In the genomic region with DNA sequence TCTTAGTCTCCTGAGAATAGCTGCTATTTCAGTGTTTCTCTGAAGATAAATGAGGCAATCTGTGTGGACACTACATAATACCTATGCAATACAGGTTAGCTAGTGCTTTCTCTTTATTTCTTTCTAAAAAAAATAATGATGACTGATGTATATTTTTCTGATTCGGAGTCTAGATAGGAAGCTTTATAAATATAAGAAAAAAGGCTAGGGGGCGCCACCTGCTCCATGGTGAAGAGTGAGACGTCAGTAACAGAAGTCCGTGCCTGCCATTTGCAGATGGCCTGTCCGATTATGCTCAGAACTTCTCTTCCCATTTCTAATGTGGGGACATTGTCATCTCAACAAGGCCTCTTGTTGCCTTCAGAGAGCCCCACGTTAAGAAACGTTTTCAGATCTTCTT, we compare ENCODE assay signal across 9 cellular contexts. TPM values are rescaled to one million over a fixed set of nuclear protein-coding genes. Genes with fewer than 3 reads are reported as not detected.
DNase-seq lines count a peak whose midpoint lies in the region; ATAC-seq and TF ChIP-seq lines count a peak whose summit lies in the region.
"Had no signal": no experiment of that assay in that cellular context is flagged by ENCODE, and none has a peak within 500 bp of the region (broad histone marks: within the 10 kb centered on the region; RNA-seq: fewer than 3 reads in every experiment).

No MANE protein-coding gene starts in this region.

- intact Hi-C loops in left ventricle myocardium inferior (cut with micrococcal nuclease) = loop anchor here (10.0 kb wide), 1 partner anchor 294 kb away; no protein-coding TSS in a partner anchor
- intact Hi-C loops in left cardiac atrium (cut with DNase I) = no loop called here
- intact Hi-C loops in dorsolateral prefrontal cortex (cut with DNase I) = loop anchor here (5.0 to 10.0 kb wide), 2 partner anchors 236 to 304 kb away; no protein-coding TSS in a partner anchor
- intact Hi-C loops in testis (cut with DNase I; ENCODE audit: low total_unique reads) = no loop called here

- ATAC-seq in left cardiac atrium (no peak), GM21576 (IDR thresholded peaks at IDR 0.05; ENCODE audit: unreplicated experiment) (no peak)

- no peak for TF ChIP-seq POLR2A in testis (IDR thresholded peaks at IDR 0.05)

- no peak for DNase-seq in left ventricle myocardium inferior
- no peak for DNase-seq in left cardiac atrium
- peak; percentile 26 for DNase-seq in NCI-H510A (lab: John Stamatoyannopoulos, UW)
- peak in 2 of 10 donors; percentile 16 for DNase-seq in dorsolateral prefrontal cortex
- peak; percentile 42 for DNase-seq in testis
- no peak for DNase-seq in GM19240 (ENCODE audit: insufficient read length, low spot score)
- DNase-seq in DMS79 (lab: John Stamatoyannopoulos, UW) = no peak
- DNase-seq: effector CD8-positive, alpha-beta T cell had no signal

- H3K27ac ChIP-seq in left ventricle myocardium inferior (replicated peaks) = no peak overlapping the region
- H3K27ac ChIP-seq in dorsolateral prefrontal cortex = no peak overlapping the region
- H3K27ac ChIP-seq in testis = no peak overlapping the region

- H3K4me3 ChIP-seq in left ventricle myocardium inferior (no peak overlapping the region), dorsolateral prefrontal cortex (no peak overlapping the region), testis (no peak overlapping the region)

- H3K9me3 ChIP-seq in left ventricle myocardium inferior (replicated peaks) = no peaks in the 10 kb centered on the region
- H3K9me3 ChIP-seq in testis = no peaks in the 10 kb centered on the region

- H3K36me3 ChIP-seq in left ventricle myocardium inferior = peaks cover 52% of the 10 kb centered on the region
- no peaks in the 10 kb centered on the region for H3K36me3 ChIP-seq in testis (ENCODE audit: low read depth, missing control alignments)

- H3K27me3 ChIP-seq in left ventricle myocardium inferior (ENCODE audit: low read depth) (no peaks in the 10 kb centered on the region), dorsolateral prefrontal cortex (no peaks in the 10 kb centered on the region), testis (no peaks in the 10 kb centered on the region)

- peak; percentile 44 for TF ChIP-seq CTCF in left ventricle myocardium inferior (IDR thresholded peaks at IDR 0.05; ENCODE audit: borderline replicate concordance)
- TF ChIP-seq CTCF in dorsolateral prefrontal cortex (IDR thresholded peaks at IDR 0.05 in 54 of 56, conservative IDR thresholded peaks at IDR 0.05 in 2 of 56; ENCODE audit: low read depth in 1 of 56, partially characterized antibody in 56 of 56) = peak in 49 of 56 donors; percentile 10 to 56 (median 37)
- TF ChIP-seq CTCF in testis (IDR thresholded peaks at IDR 0.05) = peak in 2 of 3 experiments; percentile 30 to 33

- WGBS in testis, 2 donors = 76 to 77% methylated on average over 7 of the region's 7 CpGs

- H3K4me1 ChIP-seq in left ventricle myocardium inferior (peaks cover 14% of the 10 kb centered on the region), testis (no peaks in the 10 kb centered on the region)

RNA-seq across cellular contexts. Expression of gene QSOX1, which starts 26.4 kb away (rescaled TPM):
- 102 TPM for total RNA-seq in left ventricle myocardium inferior
- 100 to 1,000 TPM; 226 to 328 TPM for total RNA-seq in left cardiac atrium
- 10 to 100 TPM; 33.6 to 62.6 (median 46.1) TPM for total RNA-seq in dorsolateral prefrontal cortex
- 100 to 1,000 TPM; 566 to 691 TPM for total RNA-seq in testis
- polyA plus RNA-seq in testis (ENCODE audit: insufficient read depth, low read depth, low replicate concordance) = 285 TPM

RNA-seq across cellular contexts. Expression of gene LHX4, which starts 49.0 kb away (rescaled TPM):
- total RNA-seq in left ventricle myocardium inferior = not detected
- not detected for total RNA-seq in left cardiac atrium
- under 1 TPM in 103 of 120 experiments, not detected in 17; 0.07 to 0.69 (median 0.22) TPM for total RNA-seq in dorsolateral prefrontal cortex
- 1 to 10 TPM in 1 of 2 donors, under 1 TPM in 1; 0.63 to 1.3 TPM for total RNA-seq in testis
- 5.2 TPM for polyA plus RNA-seq in testis (ENCODE audit: insufficient read depth, low read depth, low replicate concordance)

Comparison
In these comparisons a context has a peak if more than half of its experiments do, and no peak if none do; other contexts are left out.
1. intact Hi-C loops: an anchor here in left ventricle myocardium inferior (10.0 kb wide) and dorsolateral prefrontal cortex (5.0 to 10.0 kb wide); none called in left cardiac atrium and testis.
2. DNase-seq: peak in NCI-H510A (single experiment) and testis (single experiment); none in left ventricle myocardium inferior (single experiment), left cardiac atrium (single experiment), GM19240 (single experiment) and DMS79 (single experiment).
3. Peak in every context shown above with its lines, with median percentiles within 50 percentile points of each other: CTCF ChIP-seq.